Comparison of ENCODE assay signal across 8 cellular contexts in genomic region chr15:70854669-70854976, GRCh38. TPM values are rescaled to one million over a fixed set of nuclear protein-coding genes. Genes with fewer than 3 reads are reported as not detected.
DNase-seq lines count a peak whose midpoint lies in the region; ATAC-seq and TF ChIP-seq lines count a peak whose summit lies in the region.

No MANE protein-coding gene starts in this region.

- H3K36me3 ChIP-seq in cardiac muscle cell (peaks cover 9% of the 10 kb centered on the region), kidney epithelial cell (ENCODE audit: control insufficient read depth, insufficient read depth, low read length) (no peaks in the 10 kb centered on the region), testis (ENCODE audit: low read depth, missing control alignments) (no peaks in the 10 kb centered on the region)

- TF ChIP-seq POLR2A in testis (IDR thresholded peaks at IDR 0.05), result no peak

- TF ChIP-seq CTCF in cardiac muscle cell (IDR thresholded peaks at IDR 0.05; ENCODE audit: low read depth, low read length), result peak; percentile 9
- peak; percentile 17 for TF ChIP-seq CTCF in astrocyte of the spinal cord (IDR thresholded peaks at IDR 0.05; ENCODE audit: low read depth, low read length)
- peak; percentile 6 for TF ChIP-seq CTCF in kidney epithelial cell (IDR thresholded peaks at IDR 0.05; ENCODE audit: insufficient read depth, low read length, poor library complexity, severe bottlenecking)
- TF ChIP-seq CTCF in testis (IDR thresholded peaks at IDR 0.05), result no peak

- H3K4me3 ChIP-seq in cardiac muscle cell, result peak overlapping the region; percentile 82
- peak overlapping the region; percentile 67 for H3K4me3 ChIP-seq in astrocyte of the spinal cord (ENCODE audit: low read depth, low read length)
- peak overlapping the region; percentile 72 for H3K4me3 ChIP-seq in kidney epithelial cell (ENCODE audit: low read depth, low read length)
- H3K4me3 ChIP-seq in testis, result peak overlapping the region; percentile 71 to 74

- intact Hi-C loops in cardiac septum (cut with DNase I), result no loop called here
- intact Hi-C loops in testis (cut with DNase I; ENCODE audit: low total_unique reads), result no loop called here

- WGBS in testis, 2 donors, result 25 to 29% methylated on average over 4 of the region's 4 CpGs

- H3K27me3 ChIP-seq in cardiac muscle cell, result no peaks in the 10 kb centered on the region
- no peaks in the 10 kb centered on the region for H3K27me3 ChIP-seq in kidney epithelial cell (ENCODE audit: control insufficient read depth, insufficient read depth, low read length)
- H3K27me3 ChIP-seq in testis, result no peaks in the 10 kb centered on the region

- H3K27ac ChIP-seq in cardiac muscle cell (peak overlapping the region; percentile 67), testis (peak overlapping the region; percentile 87 to 92)

- ATAC-seq in GM21737 (IDR thresholded peaks at IDR 0.05; ENCODE audit: unreplicated experiment) (no peak), GM19452 (IDR thresholded peaks at IDR 0.05; ENCODE audit: unreplicated experiment) (no peak)

- DNase-seq in cardiac muscle cell (ENCODE audit: low read depth in 1 of 2, low spot score in 1 of 2) (peak in 1 of 2 donors; percentile 46), cardiac septum (ENCODE audit: low spot score) (no peak), astrocyte of the spinal cord (ENCODE audit: low read depth, low spot score) (no peak), kidney epithelial cell (ENCODE audit: low read depth) (no peak), testis (no peak), SIG-M5 treated with dmso at 0.1 percent for 504 hours (lab: John Stamatoyannopoulos, UW; ENCODE audit: unreplicated experiment) (no peak)

- in situ Hi-C loops in astrocyte of the spinal cord (cut with HindIII; ENCODE audit: low sequenced_read_pairs), result no loop called here

- H3K9me3 ChIP-seq in cardiac muscle cell (ENCODE audit: low read depth) (no peaks in the 10 kb centered on the region), testis (no peaks in the 10 kb centered on the region)

- H3K4me1 ChIP-seq in cardiac muscle cell (ENCODE audit: low read depth) (peaks cover 17% of the 10 kb centered on the region), testis (peaks cover 16% of the 10 kb centered on the region)

RNA-seq across cellular contexts. Expression of gene LARP6, which starts 0.7 kb away (rescaled TPM):
- 39.7 and 45.7 TPM in 2 replicates for total RNA-seq in cardiac muscle cell
- polyA plus RNA-seq in cardiac muscle cell, result 51.9 and 54.2 TPM in 2 replicates
- 37.8 TPM for total RNA-seq in cardiac septum
- 52.8 and 101 TPM in 2 replicates for total RNA-seq in kidney epithelial cell
- total RNA-seq in testis, result 10 to 100 TPM; 49.6 to 57.1 TPM
- 105 TPM for polyA plus RNA-seq in testis (ENCODE audit: insufficient read depth, low read depth, low replicate concordance)

RNA-seq across cellular contexts. Expression of gene THAP10, which starts 37.6 kb away (rescaled TPM):
- total RNA-seq in cardiac muscle cell (4.6 and 5.9 TPM in 2 replicates), cardiac septum (3.5 TPM), kidney epithelial cell (4.2 and 4.8 TPM in 2 replicates), testis (1 to 10 TPM; 4.5 to 6.5 TPM)
- polyA plus RNA-seq in cardiac muscle cell (7.8 and 12.1 TPM in 2 replicates), testis (ENCODE audit: insufficient read depth, low read depth, low replicate concordance) (6.1 TPM)

RNA-seq across cellular contexts. Expression of gene LRRC49, which starts 38.0 kb away (rescaled TPM):
- 8.4 and 11.6 TPM in 2 replicates for total RNA-seq in cardiac muscle cell
- polyA plus RNA-seq in cardiac muscle cell, result 6.0 and 12.5 TPM in 2 replicates
- 83.2 TPM for total RNA-seq in cardiac septum
- total RNA-seq in kidney epithelial cell, result 53.0 and 62.0 TPM in 2 replicates
- 10 to 100 TPM; 19.9 to 35.4 TPM for total RNA-seq in testis
- 22.4 TPM for polyA plus RNA-seq in testis (ENCODE audit: insufficient read depth, low read depth, low replicate concordance)

Comparison
In these comparisons a context has a peak if more than half of its experiments do, and no peak if none do; other contexts are left out.
1. CTCF ChIP-seq: peak in cardiac muscle cell (single experiment), astrocyte of the spinal cord (single experiment) and kidney epithelial cell (single experiment); none in testis (0 of 3).
2. Peak in every context shown above with its lines, with median percentiles within 50 percentile points of each other: H3K4me3 ChIP-seq.